ENCODE assay signal across 19 cellular contexts in the genomic region with DNA sequence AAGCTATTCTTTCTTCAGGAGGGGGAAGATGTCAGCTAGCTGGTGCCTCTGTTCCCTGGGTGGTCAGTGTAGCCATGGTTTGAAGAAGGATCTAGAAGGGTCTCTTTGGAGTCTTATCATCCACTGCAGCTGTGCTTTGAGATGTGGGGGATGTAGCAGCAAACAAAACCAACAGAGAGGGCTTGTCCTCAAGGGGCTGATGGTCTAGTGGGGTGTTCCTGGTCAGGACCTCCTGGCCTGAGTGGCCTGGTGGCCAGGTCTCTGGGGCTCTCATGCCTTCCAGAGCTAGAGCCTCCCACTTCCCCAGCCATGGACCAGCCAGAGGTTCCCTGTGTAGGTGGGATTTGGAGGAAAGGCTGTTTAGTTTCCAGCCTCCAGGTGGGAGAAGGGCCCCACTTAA. TPM values are rescaled to one million over a fixed set of nuclear protein-coding genes. Genes with fewer than 3 reads are reported as not detected.
A peak's percentile ranks its signal among the peaks of the same experiment; 100 is the strongest.
DNase-seq lines count a peak whose midpoint lies in the region; ATAC-seq and TF ChIP-seq lines count a peak whose summit lies in the region.
"Had no signal": no experiment of that assay in that cellular context is flagged by ENCODE, and none has a peak within 500 bp of the region (broad histone marks: within the 10 kb centered on the region; RNA-seq: fewer than 3 reads in every experiment).

No MANE protein-coding gene starts in this region.

- peak overlapping the region in 2 of 3 experiments; percentile 78 to 90 for H3K27ac Mint-ChIP-seq in nephron

- peaks cover 82% of the 10 kb centered on the region for H3K27me3 Mint-ChIP-seq in nephron (ENCODE audit: low read depth)

- intact Hi-C loops in Panc1 (cut with micrococcal nuclease; ENCODE audit: unreplicated experiment): no loop called here

- H3K4me3 ChIP-seq in Panc1 (ENCODE audit: low read depth in 2 of 2, low read length in 2 of 2) (no peak overlapping the region), upper lobe of left lung (no peak overlapping the region)
- H3K4me3 ChIP-seq: right lobe of liver, thyroid gland had no signal

- no peak for DNase-seq in Panc1 (ENCODE audit: low read depth, low spot score)
- no peak for DNase-seq in caudate nucleus (lab: John Stamatoyannopoulos, UW)
- DNase-seq in upper lobe of left lung: no peak
- DNase-seq: activated gamma-delta T cell, DMS79, erythroblast, H7, Karpas-422, NCI-H1105, NCI-H510A, right lobe of liver, SK-N-SH, thyroid gland had no signal

- TF ChIP-seq POLR2A in upper lobe of left lung (IDR thresholded peaks at IDR 0.05): no peak

- H3K9me3 ChIP-seq in Panc1 (ENCODE audit: control insufficient read depth, insufficient read depth, low read depth, low read length): no peaks in the 10 kb centered on the region
- H3K9me3 ChIP-seq in upper lobe of left lung: no peaks in the 10 kb centered on the region
- H3K9me3 ChIP-seq: right lobe of liver, SK-N-SH, thyroid gland had no signal

- ATAC-seq in Panc1 (no peak), upper lobe of left lung (ENCODE audit: low FRiP score in 2 of 2) (no peak), GM21390 (IDR thresholded peaks at IDR 0.05; ENCODE audit: unreplicated experiment) (no peak), HG03378 (IDR thresholded peaks at IDR 0.05; ENCODE audit: unreplicated experiment) (no peak), GM19452 (IDR thresholded peaks at IDR 0.05; ENCODE audit: unreplicated experiment) (no peak)
- ATAC-seq: right lobe of liver had no signal

- H3K4me1 ChIP-seq in Panc1 (ENCODE audit: control insufficient read depth, insufficient read depth, low read length) (peaks cover 63% of the 10 kb centered on the region), upper lobe of left lung (peaks cover 54 to 79% (median 74%) of the 10 kb centered on the region in 4 donors)

- H3K4me3 Mint-ChIP-seq in nephron: no peak overlapping the region
- H3K4me3 Mint-ChIP-seq: central memory CD8-positive, alpha-beta T cell had no signal

- TF ChIP-seq EP300 in upper lobe of left lung (IDR thresholded peaks at IDR 0.05): no peak

- H3K27ac ChIP-seq in Panc1 (ENCODE audit: low read length) (peak overlapping the region; percentile 99), caudate nucleus (ENCODE audit: low read depth, low read length) (peak overlapping the region; percentile 95), upper lobe of left lung (peak overlapping the region in 3 of 4 donors; percentile 7 to 97 (median 69))
- H3K27ac ChIP-seq: right lobe of liver had no signal

- POLR2A ChIA-PET in Panc1 (lab: Charles Lee): no interaction called here

- H3K4me1 Mint-ChIP-seq in nephron: peaks cover 82% of the 10 kb centered on the region

- H3K27me3 ChIP-seq in Panc1 (ENCODE audit: control insufficient read depth, insufficient read depth, low read length): no peaks in the 10 kb centered on the region
- no peaks in the 10 kb centered on the region for H3K27me3 ChIP-seq in upper lobe of left lung
- H3K27me3 ChIP-seq: right lobe of liver, thyroid gland had no signal

- CTCF ChIA-PET in Panc1 (lab: Charles Lee): no interaction called here

- no TSS peak for BruUV-seq in Panc1 (replicated peaks; lab: Mats Ljungman, UMichigan)

- H3K9me3 Mint-ChIP-seq in nephron: no peaks in the 10 kb centered on the region
- H3K9me3 Mint-ChIP-seq: central memory CD8-positive, alpha-beta T cell had no signal

- H3K36me3 Mint-ChIP-seq in nephron (ENCODE audit: low read depth): no peaks in the 10 kb centered on the region

- in situ Hi-C loops in Panc1 (cut with HindIII; ENCODE audit: low pct_unique_long_range_greater_than_20kb, low sequenced_read_pairs): no loop called here

- no peak for TF ChIP-seq CTCF in Panc1 (IDR thresholded peaks at IDR 0.05)
- TF ChIP-seq CTCF in nephron (IDR thresholded peaks at IDR 0.05; ENCODE audit: unreplicated experiment in 3 of 3): no peak
- TF ChIP-seq CTCF in upper lobe of left lung (IDR thresholded peaks at IDR 0.05): no peak

- no peaks in the 10 kb centered on the region for H3K36me3 ChIP-seq in Panc1 (ENCODE audit: control insufficient read depth, insufficient read depth, low read length)
- H3K36me3 ChIP-seq in upper lobe of left lung: no peaks in the 10 kb centered on the region
- H3K36me3 ChIP-seq: right lobe of liver, thyroid gland had no signal

RNA-seq across cellular contexts. Expression of a gene that starts 40.3 kb away (rescaled TPM):
- total RNA-seq in Panc1 (2021; ENCODE audit: unreplicated experiment): 0.23 TPM
- 0.48 TPM for polyA plus RNA-seq in Panc1 (2012; ENCODE audit: insufficient read length)
- 10 to 100 TPM; 22.6 to 55.5 (median 31.4) TPM for total RNA-seq in upper lobe of left lung
- total RNA-seq: myocyte had no signal

RNA-seq across cellular contexts. Expression of a gene that starts 54.2 kb away (rescaled TPM):
- total RNA-seq in Panc1 (2021; ENCODE audit: unreplicated experiment) (52.0 TPM), upper lobe of left lung (10 to 100 TPM; 27.2 to 92.2 (median 33.1) TPM)
- polyA plus RNA-seq in Panc1 (2012; ENCODE audit: insufficient read length): 41.4 TPM

RNA-seq across cellular contexts. Expression of a gene that starts 55.7 kb away (rescaled TPM):
- 129 TPM for total RNA-seq in Panc1 (2021; ENCODE audit: unreplicated experiment)
- 97.8 TPM for polyA plus RNA-seq in Panc1 (2012; ENCODE audit: insufficient read length)
- 10 to 100 TPM; 22.0 to 96.1 (median 55.7) TPM for total RNA-seq in upper lobe of left lung

Comparison
In these comparisons a context has a peak if more than half of its experiments do, and no peak if none do; other contexts are left out.
1. RNA of a gene that starts 40.3 kb away (total RNA-seq): 22.6 to 55.5 TPM in upper lobe of left lung; 0.23 TPM in Panc1 (single experiment); every median in the first group is over 10 times any median in the second.
2. Peak in every context shown above with its lines, with median percentiles within 50 percentile points of each other: H3K27ac ChIP-seq.